Comparison of ENCODE assay signal across 1 cellular context in genomic region chr19:35938282-35939224, GRCh38.
TF ChIP-seq lines count a peak whose summit lies in the region.

No MANE protein-coding gene starts in this region.

TF ChIP-seq in IMR-90, 13 proteins besides CTCF, POLR2A, EP300 and RAD21:
- TF ChIP-seq, protein P1, sequence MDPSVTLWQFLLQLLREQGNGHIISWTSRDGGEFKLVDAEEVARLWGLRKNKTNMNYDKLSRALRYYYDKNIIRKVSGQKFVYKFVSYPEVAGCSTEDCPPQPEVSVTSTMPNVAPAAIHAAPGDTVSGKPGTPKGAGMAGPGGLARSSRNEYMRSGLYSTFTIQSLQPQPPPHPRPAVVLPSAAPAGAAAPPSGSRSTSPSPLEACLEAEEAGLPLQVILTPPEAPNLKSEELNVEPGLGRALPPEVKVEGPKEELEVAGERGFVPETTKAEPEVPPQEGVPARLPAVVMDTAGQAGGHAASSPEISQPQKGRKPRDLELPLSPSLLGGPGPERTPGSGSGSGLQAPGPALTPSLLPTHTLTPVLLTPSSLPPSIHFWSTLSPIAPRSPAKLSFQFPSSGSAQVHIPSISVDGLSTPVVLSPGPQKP (IDR thresholded peaks at IDR 0.05; ENCODE audit: borderline replicate concordance, low read depth, low read length), result no peak
- peak; percentile 70 for TF ChIP-seq CEBPB (IDR thresholded peaks at IDR 0.05; ENCODE audit: low read depth, low read length)
